ENCODE assay signal across 13 cellular contexts in genomic region chr5:92945630-92946097, GRCh38.
DNase-seq lines count a peak whose midpoint lies in the region; ATAC-seq and TF ChIP-seq lines count a peak whose summit lies in the region.
"Had no signal": no experiment of that assay in that cellular context is flagged by ENCODE, and none has a peak within 500 bp of the region (broad histone marks: within the 10 kb centered on the region; RNA-seq: fewer than 3 reads in every experiment).

No MANE protein-coding gene starts in this region.

- H3K9me3 ChIP-seq in CD8-positive, alpha-beta memory T cell (ENCODE audit: low read length), result no peaks in the 10 kb centered on the region
- peaks cover under 1% of the 10 kb centered on the region for H3K9me3 ChIP-seq in mucosa of descending colon

- intact Hi-C loops in mucosa of descending colon (cut with DNase I, micrococcal nuclease), result no loop called here

- CTCF ChIA-PET in CD8-positive, alpha-beta memory T cell (lab: Charles Lee), result no interaction called here

- no peak for TF ChIP-seq CTCF in GM23338 (conservative IDR thresholded peaks at IDR 0.05; ENCODE audit: low read depth in 2 of 2)
- no peak for TF ChIP-seq CTCF in mucosa of descending colon (IDR thresholded peaks at IDR 0.05)

- H3K27ac Mint-ChIP-seq in GM23338, result no peak overlapping the region
- no peak overlapping the region for H3K27ac Mint-ChIP-seq in CD8-positive, alpha-beta memory T cell
- no peak overlapping the region for H3K27ac Mint-ChIP-seq in immature natural killer cell
- H3K27ac Mint-ChIP-seq: activated naive CD8-positive, alpha-beta T cell had no signal

- H3K27ac ChIP-seq in GM23338 (ENCODE audit: low read depth), result no peak overlapping the region
- H3K27ac ChIP-seq in CD8-positive, alpha-beta memory T cell (ENCODE audit: low read depth, low read length), result no peak overlapping the region
- H3K27ac ChIP-seq: thoracic aorta had no signal

- no peaks in the 10 kb centered on the region for H3K4me1 ChIP-seq in GM23338 (ENCODE audit: insufficient read depth)
- no peaks in the 10 kb centered on the region for H3K4me1 ChIP-seq in CD8-positive, alpha-beta memory T cell (ENCODE audit: insufficient read depth, low read length)
- no peaks in the 10 kb centered on the region for H3K4me1 ChIP-seq in mucosa of descending colon (ENCODE audit: low read depth)

- H3K4me3 ChIP-seq in GM23338, result no peak overlapping the region
- no peak overlapping the region for H3K4me3 ChIP-seq in CD8-positive, alpha-beta memory T cell (ENCODE audit: low read length)
- no peak overlapping the region for H3K4me3 ChIP-seq in mucosa of descending colon
- H3K4me3 ChIP-seq: esophagus squamous epithelium, thoracic aorta had no signal

- no peaks in the 10 kb centered on the region for H3F3A ChIP-seq in GM23338 (replicated peaks; ENCODE audit: low read depth)

- POLR2A ChIA-PET in CD8-positive, alpha-beta memory T cell (lab: Charles Lee), result no interaction called here

- ATAC-seq in GM23338, result peak; percentile 30; the same call in 1 of the 3 replicates
- ATAC-seq in mucosa of descending colon, result no peak
- ATAC-seq in HG03439 (IDR thresholded peaks at IDR 0.05; ENCODE audit: unreplicated experiment), result no peak

- no peak overlapping the region for H2AFZ ChIP-seq in GM23338

- H3K27me3 ChIP-seq in GM23338 (ENCODE audit: insufficient read depth), result no peaks in the 10 kb centered on the region
- H3K27me3 ChIP-seq in CD8-positive, alpha-beta memory T cell (ENCODE audit: insufficient read depth, low read length, poor library complexity, severe bottlenecking), result no peaks in the 10 kb centered on the region
- H3K27me3 ChIP-seq: esophagus squamous epithelium had no signal

- no peak overlapping the region for H3K4me3 Mint-ChIP-seq in GM23338
- H3K4me3 Mint-ChIP-seq in CD8-positive, alpha-beta memory T cell, result no peak overlapping the region
- no peak overlapping the region for H3K4me3 Mint-ChIP-seq in immature natural killer cell
- H3K4me3 Mint-ChIP-seq: activated naive CD8-positive, alpha-beta T cell had no signal

- peaks cover 7% of the 10 kb centered on the region; the same call in 1 of the 3 replicates for H3K9me3 Mint-ChIP-seq in GM23338
- H3K9me3 Mint-ChIP-seq in CD8-positive, alpha-beta memory T cell, result peaks cover 0 to 20% (median 5%) of the 10 kb centered on the region in 5 donors
- H3K9me3 Mint-ChIP-seq in immature natural killer cell, result peaks cover 6 to 28% (median 10%) of the 10 kb centered on the region in 6 donors

- H3K79me2 ChIP-seq in GM23338 (replicated peaks; ENCODE audit: insufficient read depth), result no peaks in the 10 kb centered on the region

- H3K27me3 Mint-ChIP-seq in GM23338 (ENCODE audit: insufficient read depth, low read depth, poor library complexity) (no peaks in the 10 kb centered on the region), immature natural killer cell (ENCODE audit: low read depth in 3 of 3) (peaks cover 0 to 1% (median 0%) of the 10 kb centered on the region in 3 donors)
- H3K27me3 Mint-ChIP-seq in CD8-positive, alpha-beta memory T cell, result no peaks in the 10 kb centered on the region
- H3K27me3 Mint-ChIP-seq: activated naive CD8-positive, alpha-beta T cell had no signal

- H3K36me3 Mint-ChIP-seq in GM23338 (ENCODE audit: low read depth) (no peaks in the 10 kb centered on the region; the same call in 2 of the 3 replicates), immature natural killer cell (no peaks in the 10 kb centered on the region)
- H3K36me3 Mint-ChIP-seq in CD8-positive, alpha-beta memory T cell, result no peaks in the 10 kb centered on the region
- H3K36me3 Mint-ChIP-seq: activated naive CD8-positive, alpha-beta T cell had no signal

- no peaks in the 10 kb centered on the region for H4K20me1 ChIP-seq in GM23338 (replicated peaks; ENCODE audit: insufficient read depth)

- H3K4me2 ChIP-seq in GM23338, result no peak overlapping the region

- no peaks in the 10 kb centered on the region for H3K9me2 ChIP-seq in GM23338 (ENCODE audit: insufficient read depth)

- H3K36me3 ChIP-seq in GM23338 (ENCODE audit: insufficient read depth) (no peaks in the 10 kb centered on the region), mucosa of descending colon (ENCODE audit: low read depth) (no peaks in the 10 kb centered on the region)
- H3K36me3 ChIP-seq in CD8-positive, alpha-beta memory T cell (ENCODE audit: insufficient read depth, low read length), result no peaks in the 10 kb centered on the region
- H3K36me3 ChIP-seq: esophagus squamous epithelium, thoracic aorta had no signal

- peaks cover 4% of the 10 kb centered on the region; the same call in 2 of the 3 replicates for H3K4me1 Mint-ChIP-seq in GM23338
- no peaks in the 10 kb centered on the region for H3K4me1 Mint-ChIP-seq in CD8-positive, alpha-beta memory T cell
- no peaks in the 10 kb centered on the region for H3K4me1 Mint-ChIP-seq in immature natural killer cell

- DNase-seq in GM23338 (ENCODE audit: low spot score) (no peak), NCI-H69 (lab: John Stamatoyannopoulos, UW) (peak; percentile 25), fibroblast of peridontal ligament (ENCODE audit: extremely low read depth) (peak; percentile 61), renal cortical epithelial cell (ENCODE audit: low read depth) (peak; percentile 82), mucosa of descending colon (no peak), immature natural killer cell (no peak)
- DNase-seq in CD8-positive, alpha-beta memory T cell, result no peak
- DNase-seq: activated CD4-positive, alpha-beta T cell treated with anti-CD3 and anti-CD28 coated beads for 4 hours; esophagus squamous epithelium; midbrain had no signal

TF ChIP-seq in GM23338, 12 proteins besides CTCF, POLR2A, EP300 and RAD21 (continues in another document):
- no peak for TF ChIP-seq JUNB (IDR thresholded peaks at IDR 0.05; ENCODE audit: unreplicated experiment)
- TF ChIP-seq POLR2AphosphoS5 (IDR thresholded peaks at IDR 0.05; ENCODE audit: low read depth), result no peak
- no peak for TF ChIP-seq EZH2 (IDR thresholded peaks at IDR 0.05; ENCODE audit: low read depth, unreplicated experiment)
- TF ChIP-seq STAT1 (IDR thresholded peaks at IDR 0.05; ENCODE audit: unreplicated experiment), result no peak
- TF ChIP-seq NANOG (IDR thresholded peaks at IDR 0.05; ENCODE audit: borderline replicate concordance), result no peak
- no peak for TF ChIP-seq CREB1 (CRISPR knock-in tag; IDR thresholded peaks at IDR 0.05; ENCODE audit: low read depth)
- TF ChIP-seq ZNF462 (CRISPR knock-in tag; IDR thresholded peaks at IDR 0.05), result no peak
- TF ChIP-seq ZNF331 (CRISPR knock-in tag; IDR thresholded peaks at IDR 0.05; ENCODE audit: low read depth), result no peak
- no peak for TF ChIP-seq EZH2phosphoT487 (IDR thresholded peaks at IDR 0.05; ENCODE audit: unreplicated experiment)

Comparison
In these comparisons a context has a peak if more than half of its experiments do, and no peak if none do; other contexts are left out.
1. DNase-seq: peak in NCI-H69 (single experiment), fibroblast of peridontal ligament (single experiment) and renal cortical epithelial cell (single experiment); none in GM23338 (single experiment), CD8-positive, alpha-beta memory T cell (0 of 5), mucosa of descending colon (0 of 3) and immature natural killer cell (0 of 3).